ENCODE assay signal across 1 cellular context in genomic region chr10:114519306-114519669, GRCh38.
TF ChIP-seq lines count a peak whose summit lies in the region.

No MANE protein-coding gene starts in this region.

TF ChIP-seq in GM23338, 12 proteins besides CTCF, POLR2A, EP300 and RAD21 (continued from another document):
- TF ChIP-seq ZNF462 (CRISPR knock-in tag; IDR thresholded peaks at IDR 0.05) (no peak), ZNF114 (CRISPR knock-in tag; IDR thresholded peaks at IDR 0.05) (no peak), CREB1 (CRISPR knock-in tag; IDR thresholded peaks at IDR 0.05; ENCODE audit: low read depth) (no peak), REST (IDR thresholded peaks at IDR 0.05; ENCODE audit: unreplicated experiment) (no peak), NANOG (IDR thresholded peaks at IDR 0.05; ENCODE audit: borderline replicate concordance) (no peak), POLR2AphosphoS5 (IDR thresholded peaks at IDR 0.05; ENCODE audit: low read depth) (no peak)
